ENCODE assay signal across 8 cellular contexts in genomic region chr20:51457281-51457932, GRCh38.
DNase-seq lines count a peak whose midpoint lies in the region; ATAC-seq lines count a peak whose summit lies in the region.

No MANE protein-coding gene starts in this region.

- DNase-seq in activated T-cell treated with anti-CD3 and anti-CD28 coated beads, Interleukin-2, amount 50 U/mL, for 72 hours: no peak
- DNase-seq in activated T-cell treated with anti-CD3 and anti-CD28 coated beads, Interleukin-2, amount 50 U/mL, for 4 hours: no peak
- DNase-seq in astrocyte of the hippocampus (ENCODE audit: low read depth, low spot score): peak; percentile 84
- peak; percentile 22 for DNase-seq in left kidney (ENCODE audit: low read depth, low spot score)

- no peak overlapping the region for H3K27ac Mint-ChIP-seq in activated T-cell treated with anti-CD3 and anti-CD28 coated beads, Interleukin-2, amount 50 U/mL, for 72 hours

- no peaks in the 10 kb centered on the region for H3K36me3 ChIP-seq in urinary bladder (ENCODE audit: insufficient read depth)

- H3K36me3 Mint-ChIP-seq in activated T-cell treated with anti-CD3 and anti-CD28 coated beads, Interleukin-2, amount 50 U/mL, for 72 hours (ENCODE audit: insufficient read depth in 2 of 2): peaks cover 17 to 46% of the 10 kb centered on the region in 2 donors
- peaks cover 45% of the 10 kb centered on the region for H3K36me3 Mint-ChIP-seq in activated T-cell treated with anti-CD3 and anti-CD28 coated beads, Interleukin-2, amount 50 U/mL, for 4 hours (ENCODE audit: insufficient read depth)

- no peaks in the 10 kb centered on the region for H3K9me3 Mint-ChIP-seq in activated T-cell treated with anti-CD3 and anti-CD28 coated beads, Interleukin-2, amount 50 U/mL, for 72 hours
- H3K9me3 Mint-ChIP-seq in activated T-cell treated with anti-CD3 and anti-CD28 coated beads, Interleukin-2, amount 50 U/mL, for 4 hours: no peaks in the 10 kb centered on the region

- H3K27ac ChIP-seq in urinary bladder (ENCODE audit: low read depth): peak overlapping the region; percentile 40

- H3K4me1 ChIP-seq in urinary bladder (ENCODE audit: insufficient read depth): no peaks in the 10 kb centered on the region

- ATAC-seq in activated T-cell treated with anti-CD3 and anti-CD28 coated beads, Interleukin-2, amount 50 U/mL, for 72 hours (replicated peaks in 1 of 2): peak; percentile 22 to 55
- no peak for ATAC-seq in activated T-cell treated with anti-CD3 and anti-CD28 coated beads, Interleukin-2, amount 50 U/mL, for 4 hours
- no peak for ATAC-seq in HG02938 (IDR thresholded peaks at IDR 0.05; ENCODE audit: unreplicated experiment)
- ATAC-seq in HG03460 (IDR thresholded peaks at IDR 0.05; ENCODE audit: unreplicated experiment): no peak
- ATAC-seq in HG03025 (IDR thresholded peaks at IDR 0.05; ENCODE audit: low FRiP score, unreplicated experiment): no peak

- peaks cover 32% of the 10 kb centered on the region for H3K4me1 Mint-ChIP-seq in activated T-cell treated with anti-CD3 and anti-CD28 coated beads, Interleukin-2, amount 50 U/mL, for 72 hours (ENCODE audit: low read depth)
- peaks cover 18% of the 10 kb centered on the region for H3K4me1 Mint-ChIP-seq in activated T-cell treated with anti-CD3 and anti-CD28 coated beads, Interleukin-2, amount 50 U/mL, for 4 hours (ENCODE audit: low read depth)

- 40% methylated on average over 11 of the region's 11 CpGs for WGBS in urinary bladder

- no peaks in the 10 kb centered on the region for H3K27me3 Mint-ChIP-seq in activated T-cell treated with anti-CD3 and anti-CD28 coated beads, Interleukin-2, amount 50 U/mL, for 72 hours (ENCODE audit: low read depth)
- no peaks in the 10 kb centered on the region for H3K27me3 Mint-ChIP-seq in activated T-cell treated with anti-CD3 and anti-CD28 coated beads, Interleukin-2, amount 50 U/mL, for 4 hours (ENCODE audit: low read depth)

- H3K4me3 ChIP-seq in urinary bladder (ENCODE audit: low read depth, low read length): no peak overlapping the region

- H3K4me3 Mint-ChIP-seq in activated T-cell treated with anti-CD3 and anti-CD28 coated beads, Interleukin-2, amount 50 U/mL, for 72 hours: no peak overlapping the region
- H3K4me3 Mint-ChIP-seq in activated T-cell treated with anti-CD3 and anti-CD28 coated beads, Interleukin-2, amount 50 U/mL, for 4 hours: no peak overlapping the region

Comparison
In these comparisons a context has a peak if more than half of its experiments do, and no peak if none do; other contexts are left out.
1. ATAC-seq: peak in activated T-cell treated with anti-CD3 and anti-CD28 coated beads, Interleukin-2, amount 50 U/mL, for 72 hours (2 of 2); none in activated T-cell treated with anti-CD3 and anti-CD28 coated beads, Interleukin-2, amount 50 U/mL, for 4 hours (0 of 2), HG02938 (single experiment), HG03460 (single experiment) and HG03025 (single experiment).
2. DNase-seq: peak in astrocyte of the hippocampus (single experiment) and left kidney (single experiment); none in activated T-cell treated with anti-CD3 and anti-CD28 coated beads, Interleukin-2, amount 50 U/mL, for 72 hours (0 of 2) and activated T-cell treated with anti-CD3 and anti-CD28 coated beads, Interleukin-2, amount 50 U/mL, for 4 hours (single experiment).